ENCODE assay signal across 1 cellular context in the genomic region with DNA sequence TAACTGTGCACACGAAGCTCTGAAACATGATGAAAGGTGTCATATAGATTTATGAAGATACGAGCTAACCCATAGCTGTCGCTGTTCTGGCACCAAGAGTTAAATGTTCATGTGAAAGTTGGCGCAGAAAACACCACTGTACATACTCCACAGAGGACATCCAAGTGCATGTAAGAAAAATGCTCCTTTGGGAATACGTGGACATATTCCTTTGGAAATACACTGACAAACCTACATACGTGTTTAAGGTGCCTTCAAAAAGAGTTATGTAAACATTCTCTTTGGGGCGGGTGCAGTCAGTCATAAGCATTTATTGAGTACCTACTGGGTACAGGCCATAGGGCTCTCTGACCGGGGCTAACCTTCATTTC.
TF ChIP-seq lines count a peak whose summit lies in the region.

No MANE protein-coding gene starts in this region.

TF ChIP-seq in HepG2, 621 proteins besides CTCF, POLR2A, EP300 and RAD21 (continued from another document and continues in another):
- TF ChIP-seq, protein P1, sequence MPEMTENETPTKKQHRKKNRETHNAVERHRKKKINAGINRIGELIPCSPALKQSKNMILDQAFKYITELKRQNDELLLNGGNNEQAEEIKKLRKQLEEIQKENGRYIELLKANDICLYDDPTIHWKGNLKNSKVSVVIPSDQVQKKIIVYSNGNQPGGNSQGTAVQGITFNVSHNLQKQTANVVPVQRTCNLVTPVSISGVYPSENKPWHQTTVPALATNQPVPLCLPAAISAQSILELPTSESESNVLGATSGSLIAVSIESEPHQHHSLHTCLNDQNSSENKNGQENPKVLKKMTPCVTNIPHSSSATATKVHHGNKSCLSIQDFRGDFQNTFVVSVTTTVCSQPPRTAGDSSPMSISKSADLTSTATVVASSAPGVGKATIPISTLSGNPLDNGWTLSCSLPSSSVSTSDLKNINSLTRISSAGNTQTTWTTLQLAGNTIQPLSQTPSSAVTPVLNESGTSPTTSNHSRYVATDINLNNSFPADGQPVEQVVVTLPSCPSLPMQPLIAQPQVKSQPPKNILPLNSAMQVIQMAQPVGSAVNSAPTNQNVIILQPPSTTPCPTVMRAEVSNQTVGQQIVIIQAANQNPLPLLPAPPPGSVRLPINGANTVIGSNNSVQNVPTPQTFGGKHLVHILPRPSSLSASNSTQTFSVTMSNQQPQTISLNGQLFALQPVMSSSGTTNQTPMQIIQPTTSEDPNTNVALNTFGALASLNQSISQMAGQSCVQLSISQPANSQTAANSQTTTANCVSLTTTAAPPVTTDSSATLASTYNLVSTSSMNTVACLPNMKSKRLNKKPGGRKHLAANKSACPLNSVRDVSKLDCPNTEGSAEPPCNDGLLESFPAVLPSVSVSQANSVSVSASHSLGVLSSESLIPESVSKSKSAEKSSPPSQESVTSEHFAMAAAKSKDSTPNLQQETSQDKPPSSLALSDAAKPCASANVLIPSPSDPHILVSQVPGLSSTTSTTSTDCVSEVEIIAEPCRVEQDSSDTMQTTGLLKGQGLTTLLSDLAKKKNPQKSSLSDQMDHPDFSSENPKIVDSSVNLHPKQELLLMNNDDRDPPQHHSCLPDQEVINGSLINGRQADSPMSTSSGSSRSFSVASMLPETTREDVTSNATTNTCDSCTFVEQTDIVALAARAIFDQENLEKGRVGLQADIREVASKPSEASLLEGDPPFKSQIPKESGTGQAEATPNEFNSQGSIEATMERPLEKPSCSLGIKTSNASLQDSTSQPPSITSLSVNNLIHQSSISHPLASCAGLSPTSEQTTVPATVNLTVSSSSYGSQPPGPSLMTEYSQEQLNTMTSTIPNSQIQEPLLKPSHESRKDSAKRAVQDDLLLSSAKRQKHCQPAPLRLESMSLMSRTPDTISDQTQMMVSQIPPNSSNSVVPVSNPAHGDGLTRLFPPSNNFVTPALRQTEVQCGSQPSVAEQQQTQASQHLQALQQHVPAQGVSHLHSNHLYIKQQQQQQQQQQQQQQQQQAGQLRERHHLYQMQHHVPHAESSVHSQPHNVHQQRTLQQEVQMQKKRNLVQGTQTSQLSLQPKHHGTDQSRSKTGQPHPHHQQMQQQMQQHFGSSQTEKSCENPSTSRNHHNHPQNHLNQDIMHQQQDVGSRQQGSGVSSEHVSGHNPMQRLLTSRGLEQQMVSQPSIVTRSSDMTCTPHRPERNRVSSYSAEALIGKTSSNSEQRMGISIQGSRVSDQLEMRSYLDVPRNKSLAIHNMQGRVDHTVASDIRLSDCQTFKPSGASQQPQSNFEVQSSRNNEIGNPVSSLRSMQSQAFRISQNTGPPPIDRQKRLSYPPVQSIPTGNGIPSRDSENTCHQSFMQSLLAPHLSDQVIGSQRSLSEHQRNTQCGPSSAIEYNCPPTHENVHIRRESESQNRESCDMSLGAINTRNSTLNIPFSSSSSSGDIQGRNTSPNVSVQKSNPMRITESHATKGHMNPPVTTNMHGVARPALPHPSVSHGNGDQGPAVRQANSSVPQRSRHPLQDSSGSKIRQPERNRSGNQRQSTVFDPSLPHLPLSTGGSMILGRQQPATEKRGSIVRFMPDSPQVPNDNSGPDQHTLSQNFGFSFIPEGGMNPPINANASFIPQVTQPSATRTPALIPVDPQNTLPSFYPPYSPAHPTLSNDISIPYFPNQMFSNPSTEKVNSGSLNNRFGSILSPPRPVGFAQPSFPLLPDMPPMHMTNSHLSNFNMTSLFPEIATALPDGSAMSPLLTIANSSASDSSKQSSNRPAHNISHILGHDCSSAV (CRISPR knock-in tag; IDR thresholded peaks at IDR 0.05; ENCODE audit: borderline replicate concordance) = no peak
- TF ChIP-seq ZSCAN20 (CRISPR knock-in tag; IDR thresholded peaks at IDR 0.05; ENCODE audit: borderline replicate concordance) = no peak
- no peak for TF ChIP-seq PITX1 (CRISPR knock-in tag; IDR thresholded peaks at IDR 0.05)
- TF ChIP-seq ATM (IDR thresholded peaks at IDR 0.05; ENCODE audit: borderline replicate concordance) = no peak
- TF ChIP-seq PTBP1 (IDR thresholded peaks at IDR 0.05; ENCODE audit: low read depth, low read length, poor library complexity, severe bottlenecking) = no peak
- TF ChIP-seq ZMYM4 (CRISPR knock-in tag; IDR thresholded peaks at IDR 0.05) = no peak
- no peak for TF ChIP-seq ZNF605 (CRISPR knock-in tag; IDR thresholded peaks at IDR 0.05)
- TF ChIP-seq, protein P2, sequence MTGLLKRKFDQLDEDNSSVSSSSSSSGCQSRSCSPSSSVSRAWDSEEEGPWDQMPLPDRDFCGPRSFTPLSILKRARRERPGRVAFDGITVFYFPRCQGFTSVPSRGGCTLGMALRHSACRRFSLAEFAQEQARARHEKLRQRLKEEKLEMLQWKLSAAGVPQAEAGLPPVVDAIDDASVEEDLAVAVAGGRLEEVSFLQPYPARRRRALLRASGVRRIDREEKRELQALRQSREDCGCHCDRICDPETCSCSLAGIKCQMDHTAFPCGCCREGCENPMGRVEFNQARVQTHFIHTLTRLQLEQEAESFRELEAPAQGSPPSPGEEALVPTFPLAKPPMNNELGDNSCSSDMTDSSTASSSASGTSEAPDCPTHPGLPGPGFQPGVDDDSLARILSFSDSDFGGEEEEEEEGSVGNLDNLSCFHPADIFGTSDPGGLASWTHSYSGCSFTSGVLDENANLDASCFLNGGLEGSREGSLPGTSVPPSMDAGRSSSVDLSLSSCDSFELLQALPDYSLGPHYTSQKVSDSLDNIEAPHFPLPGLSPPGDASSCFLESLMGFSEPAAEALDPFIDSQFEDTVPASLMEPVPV (CRISPR knock-in tag; IDR thresholded peaks at IDR 0.05) = 0 out of 2 replicates have a peak, but pooled peaks have one; percentile 62
- no peak for TF ChIP-seq NFRKB (IDR thresholded peaks at IDR 0.05)
- TF ChIP-seq TBX2 (CRISPR knock-in tag; IDR thresholded peaks at IDR 0.05; ENCODE audit: borderline replicate concordance) = peak; percentile 42; the same call in 1 of the 2 replicates
- TF ChIP-seq SRF (IDR thresholded peaks at IDR 0.05; ENCODE audit: low read depth, low read length) = no peak
- TF ChIP-seq, protein P3, sequence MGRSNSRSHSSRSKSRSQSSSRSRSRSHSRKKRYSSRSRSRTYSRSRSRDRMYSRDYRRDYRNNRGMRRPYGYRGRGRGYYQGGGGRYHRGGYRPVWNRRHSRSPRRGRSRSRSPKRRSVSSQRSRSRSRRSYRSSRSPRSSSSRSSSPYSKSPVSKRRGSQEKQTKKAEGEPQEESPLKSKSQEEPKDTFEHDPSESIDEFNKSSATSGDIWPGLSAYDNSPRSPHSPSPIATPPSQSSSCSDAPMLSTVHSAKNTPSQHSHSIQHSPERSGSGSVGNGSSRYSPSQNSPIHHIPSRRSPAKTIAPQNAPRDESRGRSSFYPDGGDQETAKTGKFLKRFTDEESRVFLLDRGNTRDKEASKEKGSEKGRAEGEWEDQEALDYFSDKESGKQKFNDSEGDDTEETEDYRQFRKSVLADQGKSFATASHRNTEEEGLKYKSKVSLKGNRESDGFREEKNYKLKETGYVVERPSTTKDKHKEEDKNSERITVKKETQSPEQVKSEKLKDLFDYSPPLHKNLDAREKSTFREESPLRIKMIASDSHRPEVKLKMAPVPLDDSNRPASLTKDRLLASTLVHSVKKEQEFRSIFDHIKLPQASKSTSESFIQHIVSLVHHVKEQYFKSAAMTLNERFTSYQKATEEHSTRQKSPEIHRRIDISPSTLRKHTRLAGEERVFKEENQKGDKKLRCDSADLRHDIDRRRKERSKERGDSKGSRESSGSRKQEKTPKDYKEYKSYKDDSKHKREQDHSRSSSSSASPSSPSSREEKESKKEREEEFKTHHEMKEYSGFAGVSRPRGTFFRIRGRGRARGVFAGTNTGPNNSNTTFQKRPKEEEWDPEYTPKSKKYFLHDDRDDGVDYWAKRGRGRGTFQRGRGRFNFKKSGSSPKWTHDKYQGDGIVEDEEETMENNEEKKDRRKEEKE (IDR thresholded peaks at IDR 0.05) = no peak
- no peak for TF ChIP-seq MZF1 (CRISPR knock-in tag; IDR thresholded peaks at IDR 0.05; ENCODE audit: borderline replicate concordance)
- TF ChIP-seq ZKSCAN8 (CRISPR knock-in tag; IDR thresholded peaks at IDR 0.05; ENCODE audit: borderline replicate concordance) = peak; percentile 100
- TF ChIP-seq, protein P4, sequence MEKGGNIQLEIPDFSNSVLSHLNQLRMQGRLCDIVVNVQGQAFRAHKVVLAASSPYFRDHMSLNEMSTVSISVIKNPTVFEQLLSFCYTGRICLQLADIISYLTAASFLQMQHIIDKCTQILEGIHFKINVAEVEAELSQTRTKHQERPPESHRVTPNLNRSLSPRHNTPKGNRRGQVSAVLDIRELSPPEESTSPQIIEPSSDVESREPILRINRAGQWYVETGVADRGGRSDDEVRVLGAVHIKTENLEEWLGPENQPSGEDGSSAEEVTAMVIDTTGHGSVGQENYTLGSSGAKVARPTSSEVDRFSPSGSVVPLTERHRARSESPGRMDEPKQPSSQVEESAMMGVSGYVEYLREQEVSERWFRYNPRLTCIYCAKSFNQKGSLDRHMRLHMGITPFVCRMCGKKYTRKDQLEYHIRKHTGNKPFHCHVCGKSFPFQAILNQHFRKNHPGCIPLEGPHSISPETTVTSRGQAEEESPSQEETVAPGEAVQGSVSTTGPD (CRISPR knock-in tag; IDR thresholded peaks at IDR 0.05) = no peak
- no peak for TF ChIP-seq JUND (CRISPR knock-in tag; IDR thresholded peaks at IDR 0.05)
- TF ChIP-seq, protein P5, sequence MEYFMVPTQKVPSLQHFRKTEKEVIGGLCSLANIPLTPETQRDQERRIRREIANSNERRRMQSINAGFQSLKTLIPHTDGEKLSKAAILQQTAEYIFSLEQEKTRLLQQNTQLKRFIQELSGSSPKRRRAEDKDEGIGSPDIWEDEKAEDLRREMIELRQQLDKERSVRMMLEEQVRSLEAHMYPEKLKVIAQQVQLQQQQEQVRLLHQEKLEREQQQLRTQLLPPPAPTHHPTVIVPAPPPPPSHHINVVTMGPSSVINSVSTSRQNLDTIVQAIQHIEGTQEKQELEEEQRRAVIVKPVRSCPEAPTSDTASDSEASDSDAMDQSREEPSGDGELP (IDR thresholded peaks at IDR 0.05; ENCODE audit: borderline replicate concordance, low read depth) = no peak
- TF ChIP-seq ZNF572 (CRISPR knock-in tag; IDR thresholded peaks at IDR 0.05) = no peak
- no peak for TF ChIP-seq PHF21A (CRISPR knock-in tag; IDR thresholded peaks at IDR 0.05)
- no peak for TF ChIP-seq ZNF17 (CRISPR knock-in tag; IDR thresholded peaks at IDR 0.05)
- no peak for TF ChIP-seq ZFYVE20 (CRISPR knock-in tag; IDR thresholded peaks at IDR 0.05; ENCODE audit: borderline replicate concordance, low read depth)
- no peak for TF ChIP-seq YY1 (IDR thresholded peaks at IDR 0.05; ENCODE audit: insufficient read depth, insufficient replicate concordance, low read depth, low read length)
- TF ChIP-seq, protein P6, sequence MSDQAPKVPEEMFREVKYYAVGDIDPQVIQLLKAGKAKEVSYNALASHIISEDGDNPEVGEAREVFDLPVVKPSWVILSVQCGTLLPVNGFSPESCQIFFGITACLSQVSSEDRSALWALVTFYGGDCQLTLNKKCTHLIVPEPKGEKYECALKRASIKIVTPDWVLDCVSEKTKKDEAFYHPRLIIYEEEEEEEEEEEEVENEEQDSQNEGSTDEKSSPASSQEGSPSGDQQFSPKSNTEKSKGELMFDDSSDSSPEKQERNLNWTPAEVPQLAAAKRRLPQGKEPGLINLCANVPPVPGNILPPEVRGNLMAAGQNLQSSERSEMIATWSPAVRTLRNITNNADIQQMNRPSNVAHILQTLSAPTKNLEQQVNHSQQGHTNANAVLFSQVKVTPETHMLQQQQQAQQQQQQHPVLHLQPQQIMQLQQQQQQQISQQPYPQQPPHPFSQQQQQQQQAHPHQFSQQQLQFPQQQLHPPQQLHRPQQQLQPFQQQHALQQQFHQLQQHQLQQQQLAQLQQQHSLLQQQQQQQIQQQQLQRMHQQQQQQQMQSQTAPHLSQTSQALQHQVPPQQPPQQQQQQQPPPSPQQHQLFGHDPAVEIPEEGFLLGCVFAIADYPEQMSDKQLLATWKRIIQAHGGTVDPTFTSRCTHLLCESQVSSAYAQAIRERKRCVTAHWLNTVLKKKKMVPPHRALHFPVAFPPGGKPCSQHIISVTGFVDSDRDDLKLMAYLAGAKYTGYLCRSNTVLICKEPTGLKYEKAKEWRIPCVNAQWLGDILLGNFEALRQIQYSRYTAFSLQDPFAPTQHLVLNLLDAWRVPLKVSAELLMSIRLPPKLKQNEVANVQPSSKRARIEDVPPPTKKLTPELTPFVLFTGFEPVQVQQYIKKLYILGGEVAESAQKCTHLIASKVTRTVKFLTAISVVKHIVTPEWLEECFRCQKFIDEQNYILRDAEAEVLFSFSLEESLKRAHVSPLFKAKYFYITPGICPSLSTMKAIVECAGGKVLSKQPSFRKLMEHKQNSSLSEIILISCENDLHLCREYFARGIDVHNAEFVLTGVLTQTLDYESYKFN (CRISPR knock-in tag; conservative IDR thresholded peaks at IDR 0.05) = no peak
- no peak for TF ChIP-seq ZNF225 (CRISPR knock-in tag; IDR thresholded peaks at IDR 0.05)
- TF ChIP-seq ISX (CRISPR knock-in tag; conservative IDR thresholded peaks at IDR 0.05) = no peak
- TF ChIP-seq POGZ (CRISPR knock-in tag; IDR thresholded peaks at IDR 0.05) = no peak
- peak; percentile 24; the same call in 1 of the 2 replicates for TF ChIP-seq SATB2 (CRISPR knock-in tag; IDR thresholded peaks at IDR 0.05)
- TF ChIP-seq ZNF263 (CRISPR knock-in tag; IDR thresholded peaks at IDR 0.05) = no peak
- TF ChIP-seq, protein P7, sequence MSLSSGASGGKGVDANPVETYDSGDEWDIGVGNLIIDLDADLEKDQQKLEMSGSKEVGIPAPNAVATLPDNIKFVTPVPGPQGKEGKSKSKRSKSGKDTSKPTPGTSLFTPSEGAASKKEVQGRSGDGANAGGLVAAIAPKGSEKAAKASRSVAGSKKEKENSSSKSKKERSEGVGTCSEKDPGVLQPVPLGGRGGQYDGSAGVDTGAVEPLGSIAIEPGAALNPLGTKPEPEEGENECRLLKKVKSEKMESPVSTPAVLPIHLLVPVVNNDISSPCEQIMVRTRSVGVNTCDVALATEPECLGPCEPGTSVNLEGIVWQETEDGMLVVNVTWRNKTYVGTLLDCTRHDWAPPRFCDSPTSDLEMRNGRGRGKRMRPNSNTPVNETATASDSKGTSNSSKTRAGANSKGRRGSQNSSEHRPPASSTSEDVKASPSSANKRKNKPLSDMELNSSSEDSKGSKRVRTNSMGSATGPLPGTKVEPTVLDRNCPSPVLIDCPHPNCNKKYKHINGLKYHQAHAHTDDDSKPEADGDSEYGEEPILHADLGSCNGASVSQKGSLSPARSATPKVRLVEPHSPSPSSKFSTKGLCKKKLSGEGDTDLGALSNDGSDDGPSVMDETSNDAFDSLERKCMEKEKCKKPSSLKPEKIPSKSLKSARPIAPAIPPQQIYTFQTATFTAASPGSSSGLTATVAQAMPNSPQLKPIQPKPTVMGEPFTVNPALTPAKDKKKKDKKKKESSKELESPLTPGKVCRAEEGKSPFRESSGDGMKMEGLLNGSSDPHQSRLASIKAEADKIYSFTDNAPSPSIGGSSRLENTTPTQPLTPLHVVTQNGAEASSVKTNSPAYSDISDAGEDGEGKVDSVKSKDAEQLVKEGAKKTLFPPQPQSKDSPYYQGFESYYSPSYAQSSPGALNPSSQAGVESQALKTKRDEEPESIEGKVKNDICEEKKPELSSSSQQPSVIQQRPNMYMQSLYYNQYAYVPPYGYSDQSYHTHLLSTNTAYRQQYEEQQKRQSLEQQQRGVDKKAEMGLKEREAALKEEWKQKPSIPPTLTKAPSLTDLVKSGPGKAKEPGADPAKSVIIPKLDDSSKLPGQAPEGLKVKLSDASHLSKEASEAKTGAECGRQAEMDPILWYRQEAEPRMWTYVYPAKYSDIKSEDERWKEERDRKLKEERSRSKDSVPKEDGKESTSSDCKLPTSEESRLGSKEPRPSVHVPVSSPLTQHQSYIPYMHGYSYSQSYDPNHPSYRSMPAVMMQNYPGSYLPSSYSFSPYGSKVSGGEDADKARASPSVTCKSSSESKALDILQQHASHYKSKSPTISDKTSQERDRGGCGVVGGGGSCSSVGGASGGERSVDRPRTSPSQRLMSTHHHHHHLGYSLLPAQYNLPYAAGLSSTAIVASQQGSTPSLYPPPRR (CRISPR knock-in tag; IDR thresholded peaks at IDR 0.05; ENCODE audit: borderline replicate concordance) = 0 out of 2 replicates have a peak, but pooled peaks have one; percentile 1
